In the genomic region with DNA sequence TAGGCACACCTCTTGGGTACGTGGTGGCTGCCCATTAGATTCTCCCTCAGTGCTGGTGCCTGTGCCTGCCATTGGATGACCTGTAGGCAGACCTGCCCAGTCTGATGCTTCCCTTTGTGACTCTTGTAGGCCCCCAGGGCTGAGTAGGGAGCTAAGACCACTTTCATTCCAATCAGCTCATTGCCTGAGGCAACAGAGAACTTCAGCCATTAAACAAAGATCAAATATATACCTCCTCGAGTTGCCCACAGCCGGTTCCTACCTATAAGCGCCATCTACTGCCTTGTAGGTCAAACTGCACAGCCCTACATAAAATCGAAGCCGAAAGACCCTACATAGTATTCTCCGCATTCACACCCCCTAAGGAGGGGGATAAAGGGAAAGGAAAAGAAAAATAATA, we compare ENCODE assay signal across 15 cellular contexts.
A peak's percentile ranks its signal among the peaks of the same experiment; 100 is the strongest.
DNase-seq lines count a peak whose midpoint lies in the region; ATAC-seq, FAIRE-seq and TF ChIP-seq lines count a peak whose summit lies in the region.
"Had no signal": no experiment of that assay in that cellular context is flagged by ENCODE, and none has a peak within 500 bp of the region (broad histone marks: within the 10 kb centered on the region; RNA-seq: fewer than 3 reads in every experiment).

No MANE protein-coding gene starts in this region.

- peaks cover 61% of the 10 kb centered on the region for H3K9me3 Mint-ChIP-seq in nephron progenitor cell

- CTCF ChIA-PET in HEK293T (lab: Yijun Ruan, JAX) = interaction anchor here (0.6 to 0.7 kb wide), 2 partner anchors 17 to 47 kb away, joined by 3 read pairs; no protein-coding TSS in a partner anchor

- TF ChIP-seq CTCF in foreskin fibroblast (IDR thresholded peaks at IDR 0.05; ENCODE audit: low read depth, low read length) (peak; percentile 4), nephron progenitor cell (IDR thresholded peaks at IDR 0.05) (no peak)

- POLR2A ChIA-PET in HEK293T (lab: Yijun Ruan, JAX) = no interaction called here

- DNase-seq in COR-L47 (lab: John Stamatoyannopoulos, UW) (peak; percentile 2), HEK293T (ENCODE audit: extremely low spot score) (peak; percentile 23), RCC 7860 (ENCODE audit: low spot score) (peak; percentile 25), foreskin fibroblast (no peak), nephron progenitor cell (no peak)
- no peak for DNase-seq in activated CD4-positive, alpha-beta T cell treated with anti-CD3 and anti-CD28 coated beads for 48 hours
- DNase-seq in stimulated activated CD4-positive, alpha-beta T cell treated with anti-CD3 and anti-CD28 coated beads, Interleukin-2, amount 100 ng/mL, for 48 hours = no peak
- DNase-seq: activated T-cell treated with anti-CD3 and anti-CD28 coated beads, Interleukin-2, amount 50 U/mL, for 48 hours; CD4-positive, alpha-beta T cell; effector memory CD8-positive, alpha-beta T cell; GM23248; NCI-H2107; SHP77 had no signal

- no peak for FAIRE-seq in RCC 7860 (lab: Jason Lieb, UNC)
- FAIRE-seq: astrocyte had no signal

- H3K27me3 Mint-ChIP-seq in nephron progenitor cell (ENCODE audit: low read depth, poor library complexity) = peaks cover 3% of the 10 kb centered on the region
- H3K27me3 Mint-ChIP-seq: CD4-positive, alpha-beta T cell; effector memory CD8-positive, alpha-beta T cell had no signal

- no peak overlapping the region for H3K27ac Mint-ChIP-seq in nephron progenitor cell
- H3K27ac Mint-ChIP-seq: CD4-positive, alpha-beta T cell; effector memory CD8-positive, alpha-beta T cell had no signal

- no peak for ATAC-seq in GM19452 (IDR thresholded peaks at IDR 0.05; ENCODE audit: unreplicated experiment)
- ATAC-seq: effector memory CD8-positive, alpha-beta T cell had no signal

- H3K4me1 Mint-ChIP-seq in nephron progenitor cell = peaks cover 7% of the 10 kb centered on the region

- no peak overlapping the region for H3K4me3 Mint-ChIP-seq in nephron progenitor cell
- H3K4me3 Mint-ChIP-seq: CD4-positive, alpha-beta T cell; effector memory CD8-positive, alpha-beta T cell had no signal

- peaks cover 37% of the 10 kb centered on the region for H3K36me3 Mint-ChIP-seq in nephron progenitor cell (ENCODE audit: low read depth)

- H3K4me3 ChIP-seq in foreskin fibroblast (ENCODE audit: low read depth in 1 of 2, low read length in 2 of 2) = no peak overlapping the region
- H3K4me3 ChIP-seq: GM23248 had no signal

TF ChIP-seq in HEK293T, 16 proteins besides CTCF, POLR2A, EP300 and RAD21:
- no peak for TF ChIP-seq ZNF384 (IDR thresholded peaks at IDR 0.05)
- no peak for TF ChIP-seq SUZ12 (IDR thresholded peaks at IDR 0.05)
- TF ChIP-seq LEF1 (IDR thresholded peaks at IDR 0.05; ENCODE audit: borderline replicate concordance) = no peak
- TF ChIP-seq HDGF (IDR thresholded peaks at IDR 0.05; ENCODE audit: borderline replicate concordance) = no peak
- no peak for TF ChIP-seq ARNT (IDR thresholded peaks at IDR 0.05)
- no peak for TF ChIP-seq NFRKB (IDR thresholded peaks at IDR 0.05)
- no peak for TF ChIP-seq TARDBP (IDR thresholded peaks at IDR 0.05)
- TF ChIP-seq L3MBTL2 (conservative IDR thresholded peaks at IDR 0.05) = no peak
- no peak for TF ChIP-seq FOXM1 (IDR thresholded peaks at IDR 0.05; ENCODE audit: borderline replicate concordance)
- no peak for TF ChIP-seq FOXA1 (IDR thresholded peaks at IDR 0.05)
- no peak for TF ChIP-seq ELF4 (IDR thresholded peaks at IDR 0.05)
- TF ChIP-seq FOXK2 (IDR thresholded peaks at IDR 0.05) = no peak
TF ChIP-seq in HEK293T: peak in this region for 0.

Comparison
In these comparisons a context has a peak if more than half of its experiments do, and no peak if none do; other contexts are left out.
1. DNase-seq: peak in COR-L47 (single experiment), HEK293T (single experiment) and RCC 7860 (single experiment); none in foreskin fibroblast (0 of 2), activated CD4-positive, alpha-beta T cell treated with anti-CD3 and anti-CD28 coated beads for 48 hours (single experiment), nephron progenitor cell (single experiment) and stimulated activated CD4-positive, alpha-beta T cell treated with anti-CD3 and anti-CD28 coated beads, Interleukin-2, amount 100 ng/mL, for 48 hours (0 of 2).